Comparison of ENCODE assay signal across 6 cellular contexts in the genomic region with DNA sequence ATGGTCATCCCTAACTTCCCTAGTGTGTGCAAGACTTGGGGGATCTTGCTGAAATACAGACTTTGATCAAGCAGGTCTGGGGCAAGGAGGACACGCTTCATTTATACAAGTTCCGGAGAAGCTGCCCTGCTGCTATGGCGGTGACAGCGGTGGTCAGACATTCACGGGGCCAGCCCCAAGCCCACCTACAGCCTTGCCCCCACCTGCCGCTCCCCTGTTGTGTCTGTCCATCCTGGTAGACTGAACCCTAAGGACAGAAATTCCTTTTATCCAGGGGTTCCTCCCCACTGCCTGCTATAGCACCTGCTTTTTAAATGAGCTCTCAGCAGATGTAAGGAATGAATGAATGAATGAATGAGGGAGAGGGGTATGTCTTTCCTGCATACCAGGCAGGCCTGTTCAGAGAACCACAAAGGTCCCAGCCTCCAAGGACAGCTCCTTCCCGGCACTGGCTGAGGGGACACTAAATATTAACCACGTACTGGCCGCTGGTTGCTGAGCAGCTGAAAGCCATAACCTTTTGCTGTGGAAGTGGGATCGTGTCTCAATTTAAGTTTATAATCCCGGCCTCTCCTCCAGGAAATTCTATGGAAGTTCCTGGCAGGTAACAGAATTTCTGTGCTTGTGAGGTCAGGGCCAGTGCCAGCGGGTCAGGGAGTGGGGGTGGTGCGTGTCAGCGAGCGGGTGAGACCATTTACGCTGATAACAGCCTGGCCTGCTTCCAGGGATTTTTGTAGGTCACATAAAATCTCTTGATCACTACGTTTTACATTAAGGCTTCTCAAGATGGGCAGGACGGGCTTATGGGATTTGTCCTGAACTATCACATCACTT. TPM values are rescaled to one million over a fixed set of nuclear protein-coding genes. Genes with fewer than 3 reads are reported as not detected.
DNase-seq lines count a peak whose midpoint lies in the region; ATAC-seq, FAIRE-seq and TF ChIP-seq lines count a peak whose summit lies in the region.

No MANE protein-coding gene starts in this region.

- POLR2A ChIA-PET in PC-9 (lab: Charles Lee; ENCODE audit: unreplicated experiment), result interaction anchor here (0.6 kb wide), 1 partner anchor 295 kb away, joined by 7 read pairs; no protein-coding TSS in a partner anchor
- POLR2A ChIA-PET in endothelial cell of umbilical vein (lab: Charles Lee), result interaction anchor here (1.6 kb wide), 1 partner anchor 83 kb away, joined by 5 read pairs; a partner anchor contains a TSS

- no peak for ATAC-seq in GM18520 (IDR thresholded peaks at IDR 0.05; ENCODE audit: unreplicated experiment)
- no peak for ATAC-seq in GM18517 (IDR thresholded peaks at IDR 0.05; ENCODE audit: unreplicated experiment)

- H3K79me2 ChIP-seq in PC-9 (ENCODE audit: low read depth) (peaks cover 25% of the 10 kb centered on the region), endothelial cell of umbilical vein (ENCODE audit: control insufficient read depth, insufficient read depth, low read length) (peaks cover 67% of the 10 kb centered on the region)

- H3K9me2 ChIP-seq in PC-9 (ENCODE audit: insufficient read depth), result no peaks in the 10 kb centered on the region

- peak overlapping the region; percentile 70 for H3K27ac ChIP-seq in PC-9
- H3K27ac ChIP-seq in endothelial cell of umbilical vein (ENCODE audit: insufficient read depth, low read depth, low read length), result peak overlapping the region; percentile 76
- H3K27ac ChIP-seq in skeletal muscle tissue (ENCODE audit: low read depth, low read length), result peak overlapping the region; percentile 81

- H4K20me1 ChIP-seq in PC-9 (ENCODE audit: insufficient read depth), result peaks cover 20% of the 10 kb centered on the region
- H4K20me1 ChIP-seq in endothelial cell of umbilical vein (replicated peaks; ENCODE audit: control insufficient read depth, extremely low read depth, insufficient read depth, low read length), result no peaks in the 10 kb centered on the region

- no peak for FAIRE-seq in endothelial cell of umbilical vein (lab: Jason Lieb, UNC)

- no peak overlapping the region for H2AFZ ChIP-seq in PC-9
- no peak overlapping the region for H2AFZ ChIP-seq in endothelial cell of umbilical vein (ENCODE audit: low read depth, low read length)

- CTCF ChIA-PET in PC-9 (lab: Charles Lee), result interaction anchor here (0.6 kb wide), 1 partner anchor 954 kb away, joined by 3 read pairs; no protein-coding TSS in a partner anchor
- CTCF ChIA-PET in endothelial cell of umbilical vein (lab: Charles Lee), result interaction anchor here (0.8 to 5.1 kb wide), 13 partner anchors 8 to 159 kb away, joined by 3 to 127 read pairs (median 4); a partner anchor contains a TSS

- H3K27me3 ChIP-seq in PC-9 (ENCODE audit: insufficient read depth, low read depth) (no peaks in the 10 kb centered on the region), endothelial cell of umbilical vein (ENCODE audit: control insufficient read depth in 2 of 2, insufficient read depth in 2 of 2, low read length in 2 of 2) (no peaks in the 10 kb centered on the region), skeletal muscle tissue (ENCODE audit: control insufficient read depth in 3 of 3, insufficient read depth in 3 of 3, low read length in 3 of 3) (no peaks in the 10 kb centered on the region)

- intact Hi-C loops in PC-9 (cut with micrococcal nuclease; ENCODE audit: unreplicated experiment), result no loop called here
- intact Hi-C loops in endothelial cell of umbilical vein (cut with micrococcal nuclease), result loop anchor here (10.0 kb wide), 1 partner anchor 293 kb away; a partner anchor contains a TSS

- H3K9me3 ChIP-seq in PC-9 (ENCODE audit: insufficient read depth, low read depth) (no peaks in the 10 kb centered on the region), endothelial cell of umbilical vein (replicated peaks; ENCODE audit: control insufficient read depth, insufficient read depth, low read length) (no peaks in the 10 kb centered on the region), skeletal muscle tissue (ENCODE audit: control insufficient read depth in 3 of 3, low read length in 3 of 3) (no peaks in the 10 kb centered on the region)

- DNase-seq in PC-9, result no peak
- peak; percentile 47 for DNase-seq in endothelial cell of umbilical vein (ENCODE audit: low read depth, low spot score)
- DNase-seq in NCI-H2029 treated with DMSO at 0.1 percent for 48 hours (lab: John Stamatoyannopoulos, UW), result no peak

- H3F3A ChIP-seq in PC-9 (ENCODE audit: insufficient read depth, low read depth), result peaks cover 31% of the 10 kb centered on the region

- H3K4me2 ChIP-seq in PC-9, result peak overlapping the region; percentile 50
- H3K4me2 ChIP-seq in endothelial cell of umbilical vein (ENCODE audit: insufficient read depth, low read length), result peak overlapping the region; percentile 26

- H3K4me1 ChIP-seq in PC-9 (replicated peaks; ENCODE audit: insufficient read depth) (peaks cover 23% of the 10 kb centered on the region), endothelial cell of umbilical vein (ENCODE audit: control insufficient read depth, extremely low read depth, insufficient read depth, low read length) (peaks cover 29% of the 10 kb centered on the region), skeletal muscle tissue (ENCODE audit: control insufficient read depth in 3 of 3, insufficient read depth in 3 of 3, low read length in 3 of 3) (peaks cover 39 to 61% (median 55%) of the 10 kb centered on the region in 3 donors)

- no peaks in the 10 kb centered on the region for H3K9me1 ChIP-seq in endothelial cell of umbilical vein (replicated peaks; ENCODE audit: control insufficient read depth, extremely low read depth, insufficient read depth, low read length)

- TF ChIP-seq POLR2A in endothelial cell of umbilical vein (IDR thresholded peaks at IDR 0.05; ENCODE audit: low read depth, low read length), result no peak

- no peak for TF ChIP-seq CTCF in PC-9 (conservative IDR thresholded peaks at IDR 0.05)
- TF ChIP-seq CTCF in endothelial cell of umbilical vein (IDR thresholded peaks at IDR 0.05; ENCODE audit: extremely low read depth in 1 of 2, insufficient read depth in 1 of 2, low read depth in 1 of 2, low read length in 2 of 2), result no peak

- H3K9ac ChIP-seq in endothelial cell of umbilical vein (replicated peaks; ENCODE audit: extremely low read depth, insufficient read depth, low read length), result peak overlapping the region; percentile 65
- H3K9ac ChIP-seq in skeletal muscle tissue (ENCODE audit: low read depth in 1 of 3, low read length in 3 of 3), result peak overlapping the region; percentile 56 to 60 (median 59)

- no peaks in the 10 kb centered on the region for H3K36me3 ChIP-seq in PC-9 (ENCODE audit: low read depth)
- peaks cover 0 to 12% of the 10 kb centered on the region in 2 experiments for H3K36me3 ChIP-seq in endothelial cell of umbilical vein (ENCODE audit: control insufficient read depth in 2 of 2, extremely low read depth in 1 of 2, insufficient read depth in 2 of 2, low read length in 2 of 2)
- H3K36me3 ChIP-seq in skeletal muscle tissue (ENCODE audit: control insufficient read depth in 3 of 3, insufficient read depth in 3 of 3, low read length in 3 of 3), result peaks cover 6 to 14% (median 9%) of the 10 kb centered on the region in 3 donors

- dilution Hi-C loops in endothelial cell of umbilical vein (cut with MboI; ENCODE audit: extremely low pct_ligation_motif_present, low sequenced_read_pairs), result no loop called here

- BruUV-seq in PC-9 (replicated peaks; lab: Mats Ljungman, UMichigan) (no TSS peak), endothelial cell of umbilical vein (replicated peaks; lab: Mats Ljungman, UMichigan) (no TSS peak)

- H3K4me3 ChIP-seq in PC-9, result no peak overlapping the region
- H3K4me3 ChIP-seq in endothelial cell of umbilical vein (replicated peaks in 1 of 3; ENCODE audit: insufficient read depth in 1 of 3, low read depth in 1 of 3, low read length in 3 of 3), result no peak overlapping the region
- peak overlapping the region in 1 of 3 donors; percentile 46 for H3K4me3 ChIP-seq in skeletal muscle tissue (ENCODE audit: low read length in 3 of 3)

RNA-seq across cellular contexts. Expression of a gene that starts 27.1 kb away (rescaled TPM):
- total RNA-seq in PC-9 (2021) (2.0 and 3.3 TPM in 2 replicates), endothelial cell of umbilical vein (0.35 and 0.82 TPM in 2 replicates), skeletal muscle tissue (not detected)
- 0.76 and 1.7 TPM in 2 replicates for polyA plus RNA-seq in endothelial cell of umbilical vein
- polyA plus RNA-seq in endothelial cell of umbilical vein (2011; cell fraction: cytosol; rRNA removed), result 0.26 and 0.38 TPM in 2 replicates
- polyA plus RNA-seq in endothelial cell of umbilical vein (2011; cell fraction: nucleus; rRNA removed), result 0.56 and 0.63 TPM in 2 replicates
- 0.15 and 0.50 TPM in 2 replicates for polyA plus RNA-seq in endothelial cell of umbilical vein (2012)
- polyA minus RNA-seq in endothelial cell of umbilical vein, result 0.36 and 0.42 TPM in 2 replicates
- polyA minus RNA-seq in endothelial cell of umbilical vein (2011; cell fraction: cytosol; rRNA and poly(A)+ RNA removed), result 2.8 TPM
- polyA minus RNA-seq in endothelial cell of umbilical vein (2011; cell fraction: nucleus; rRNA and poly(A)+ RNA removed), result 1.0 and 1.1 TPM in 2 replicates

RNA-seq across cellular contexts. Expression of a gene that starts 27.8 kb away (rescaled TPM):
- 203 and 309 TPM in 2 replicates for total RNA-seq in PC-9 (2021)
- 246 and 252 TPM in 2 replicates for total RNA-seq in endothelial cell of umbilical vein
- polyA plus RNA-seq in endothelial cell of umbilical vein, result 799 and 837 TPM in 2 replicates
- 504 and 596 TPM in 2 replicates for polyA plus RNA-seq in endothelial cell of umbilical vein (2011; cell fraction: cytosol; rRNA removed)
- polyA plus RNA-seq in endothelial cell of umbilical vein (2011; cell fraction: nucleus; rRNA removed), result 151 and 220 TPM in 2 replicates
- polyA plus RNA-seq in endothelial cell of umbilical vein (2012), result 252 and 475 TPM in 2 replicates
- polyA minus RNA-seq in endothelial cell of umbilical vein, result 101 and 104 TPM in 2 replicates
- polyA minus RNA-seq in endothelial cell of umbilical vein (2011; cell fraction: cytosol; rRNA and poly(A)+ RNA removed), result 86.4 TPM
- 23.7 and 36.8 TPM in 2 replicates for polyA minus RNA-seq in endothelial cell of umbilical vein (2011; cell fraction: nucleus; rRNA and poly(A)+ RNA removed)
- 169 TPM for total RNA-seq in skeletal muscle tissue

RNA-seq across cellular contexts. Expression of a gene that starts 40.5 kb away (rescaled TPM):
- total RNA-seq in PC-9 (2021) (18.5 and 21.9 TPM in 2 replicates), endothelial cell of umbilical vein (2.1 and 2.4 TPM in 2 replicates), skeletal muscle tissue (0.52 TPM)
- 1.9 and 2.7 TPM in 2 replicates for polyA plus RNA-seq in endothelial cell of umbilical vein
- 0.19 and 0.35 TPM in 2 replicates for polyA plus RNA-seq in endothelial cell of umbilical vein (2011; cell fraction: cytosol; rRNA removed)
- polyA plus RNA-seq in endothelial cell of umbilical vein (2011; cell fraction: nucleus; rRNA removed), result 10.0 and 13.3 TPM in 2 replicates
- polyA plus RNA-seq in endothelial cell of umbilical vein (2012), result 0.83 and 1.2 TPM in 2 replicates
- polyA minus RNA-seq in endothelial cell of umbilical vein, result 1.2 and 1.3 TPM in 2 replicates
- 1.6 TPM for polyA minus RNA-seq in endothelial cell of umbilical vein (2011; cell fraction: cytosol; rRNA and poly(A)+ RNA removed)
- polyA minus RNA-seq in endothelial cell of umbilical vein (2011; cell fraction: nucleus; rRNA and poly(A)+ RNA removed), result 2.9 and 3.8 TPM in 2 replicates

RNA-seq across cellular contexts. Expression of a gene that starts 49.8 kb away (rescaled TPM):
- total RNA-seq in PC-9 (2021) (1.1 and 2.5 TPM in 2 replicates), endothelial cell of umbilical vein (not detected in 2 replicates), skeletal muscle tissue (11.0 TPM)
- 0.01 and 0.03 TPM in 2 replicates for polyA plus RNA-seq in endothelial cell of umbilical vein
- polyA plus RNA-seq in endothelial cell of umbilical vein (2011; cell fraction: cytosol; rRNA removed), result 0.03 TPM in 1 of 2 replicates, not detected in the other
- polyA plus RNA-seq in endothelial cell of umbilical vein (2011; cell fraction: nucleus; rRNA removed), result 0.04 and 0.14 TPM in 2 replicates
- polyA plus RNA-seq in endothelial cell of umbilical vein (2012), result not detected in 2 replicates
- not detected in 2 replicates for polyA minus RNA-seq in endothelial cell of umbilical vein
- polyA minus RNA-seq in endothelial cell of umbilical vein (2011; cell fraction: cytosol; rRNA and poly(A)+ RNA removed), result 0.51 TPM
- 0.14 TPM in 1 of 2 replicates, not detected in the other for polyA minus RNA-seq in endothelial cell of umbilical vein (2011; cell fraction: nucleus; rRNA and poly(A)+ RNA removed)
